Comparison of ENCODE assay signal across 8 cellular contexts in genomic region chr13:111153977-111154332, GRCh38. TPM values are rescaled to one million over a fixed set of nuclear protein-coding genes. Genes with fewer than 3 reads are reported as not detected.
DNase-seq lines count a peak whose midpoint lies in the region; ATAC-seq, FAIRE-seq and TF ChIP-seq lines count a peak whose summit lies in the region.

No MANE protein-coding gene starts in this region.

- peak overlapping the region; percentile 88 for H3K4me3 ChIP-seq in bronchial epithelial cell (ENCODE audit: low read depth, low read length)

- no peaks in the 10 kb centered on the region for H3K36me3 ChIP-seq in bronchial epithelial cell (ENCODE audit: control insufficient read depth, insufficient read depth, low read length)

- no peak for FAIRE-seq in bronchial epithelial cell (lab: Jason Lieb, UNC)

- no peak for TF ChIP-seq CTCF in bronchial epithelial cell (IDR thresholded peaks at IDR 0.05; ENCODE audit: insufficient read depth, low read length, severe bottlenecking)

- ATAC-seq in GM18520 (IDR thresholded peaks at IDR 0.05; ENCODE audit: unreplicated experiment) (peak; percentile 22), HG03064 (IDR thresholded peaks at IDR 0.05; ENCODE audit: low read depth, unreplicated experiment) (peak; percentile 46), left lobe of liver (peak; percentile 62)

- no peaks in the 10 kb centered on the region for H3K27me3 ChIP-seq in bronchial epithelial cell (ENCODE audit: control insufficient read depth, insufficient read depth, low read length)

- DNase-seq in Ammon's horn (ENCODE audit: low spot score) (peak; percentile 46), RPMI7951 (ENCODE audit: low read depth) (peak; percentile 45), bronchial epithelial cell (ENCODE audit: low read depth) (peak; percentile 12), left lobe of liver (ENCODE audit: low spot score) (peak; percentile 65), mesenteric fat pad (ENCODE audit: low spot score) (no peak)
- DNase-seq in stimulated activated CD8-positive, alpha-beta memory T cell treated with anti-CD3 and anti-CD28 coated beads, Interleukin-2, amount 100 ng/mL, for 1 hour (ENCODE audit: low read depth in 2 of 2) = peak; percentile 9 to 14

RNA-seq across cellular contexts. Expression of gene ARHGEF7, which starts 38.8 kb away (rescaled TPM):
- 12.1 and 16.0 TPM in 2 replicates for total RNA-seq in RPMI7951 (2014; rRNA removed; shearing (Covaris generic))
- total RNA-seq in bronchial epithelial cell (26.2 and 31.6 TPM in 2 replicates), left lobe of liver (34.6 TPM), mesenteric fat pad (95.6 TPM)
